ENCODE assay signal across 8 cellular contexts in the genomic region with DNA sequence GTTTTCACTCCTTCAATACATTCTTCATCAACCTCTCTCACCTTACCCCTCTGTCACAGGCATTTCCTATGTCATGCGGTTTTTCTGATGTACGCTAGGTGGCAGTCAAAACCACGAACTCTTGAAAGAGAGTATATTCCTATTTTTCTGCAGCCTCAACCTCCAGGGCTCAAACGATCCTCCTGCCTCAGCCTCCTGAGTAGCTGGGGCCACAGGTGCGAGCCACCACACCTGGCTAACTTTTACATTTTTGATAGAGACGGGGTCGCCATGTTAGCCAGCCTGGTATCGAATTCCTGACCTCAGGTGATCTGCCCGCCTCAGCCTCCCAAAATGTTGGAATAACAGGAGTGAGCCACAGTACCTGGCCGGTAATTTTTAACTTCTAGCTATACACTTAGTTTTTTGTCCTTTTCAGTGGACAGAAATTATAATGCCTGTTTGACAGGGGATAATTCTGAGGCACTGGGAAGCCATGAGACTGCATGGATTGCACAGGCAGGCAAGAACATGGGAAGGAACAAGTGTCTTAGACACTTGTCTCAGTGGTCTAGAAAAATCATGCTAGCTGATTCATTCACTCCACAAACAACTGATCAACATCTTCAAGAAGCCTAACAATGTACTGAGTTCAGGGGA. TPM values are rescaled to one million over a fixed set of nuclear protein-coding genes. Genes with fewer than 3 reads are reported as not detected.
DNase-seq lines count a peak whose midpoint lies in the region; ATAC-seq and TF ChIP-seq lines count a peak whose summit lies in the region.

No MANE protein-coding gene starts in this region.

- no peaks in the 10 kb centered on the region for H3K9me3 Mint-ChIP-seq in activated CD8-positive, alpha-beta T cell treated with anti-CD3 and anti-CD28 coated beads, Interleukin-2, amount 10 ng/mL, durations not matched to agents 7 days and 5 days (ENCODE audit: insufficient read depth)
- no peaks in the 10 kb centered on the region for H3K9me3 Mint-ChIP-seq in osteocyte (ENCODE audit: unreplicated experiment)

- no peak overlapping the region for H3K27ac Mint-ChIP-seq in activated CD8-positive, alpha-beta T cell treated with anti-CD3 and anti-CD28 coated beads, Interleukin-2, amount 10 ng/mL, durations not matched to agents 7 days and 5 days
- no peak overlapping the region for H3K27ac Mint-ChIP-seq in osteocyte (ENCODE audit: unreplicated experiment)

- no peaks in the 10 kb centered on the region for H3K36me3 Mint-ChIP-seq in activated CD8-positive, alpha-beta T cell treated with anti-CD3 and anti-CD28 coated beads, Interleukin-2, amount 10 ng/mL, durations not matched to agents 7 days and 5 days (ENCODE audit: low read depth)
- H3K36me3 Mint-ChIP-seq in osteocyte (ENCODE audit: unreplicated experiment): no peaks in the 10 kb centered on the region

- CTCF ChIA-PET in activated CD8-positive, alpha-beta T cell treated with anti-CD3 and anti-CD28 coated beads, Interleukin-2, amount 10 ng/mL, durations not matched to agents 7 days and 5 days (lab: Charles Lee): interaction anchor here (0.7 to 17.0 kb wide), 11 partner anchors 8 to 94 kb away, joined by 3 to 741 read pairs (median 5); partner anchors contain the start of gene HFE

- H3K4me1 Mint-ChIP-seq in activated CD8-positive, alpha-beta T cell treated with anti-CD3 and anti-CD28 coated beads, Interleukin-2, amount 10 ng/mL, durations not matched to agents 7 days and 5 days (ENCODE audit: low read depth): peaks cover 27% of the 10 kb centered on the region
- peaks cover 6% of the 10 kb centered on the region for H3K4me1 Mint-ChIP-seq in osteocyte (ENCODE audit: unreplicated experiment)

- DNase-seq in AG10803 (ENCODE audit: low read depth) (peak; percentile 59), NCI-H446 treated with DMSO at 0.1 percent for 48 hours (lab: John Stamatoyannopoulos, UW) (peak; percentile 23), fibroblast of pulmonary artery (ENCODE audit: low read depth) (peak; percentile 75), osteocyte (ENCODE audit: extremely low spot score, unreplicated experiment) (no peak)
- peak; percentile 70 for DNase-seq in activated CD8-positive, alpha-beta T cell treated with anti-CD3 and anti-CD28 coated beads, Interleukin-2, amount 10 ng/mL, durations not matched to agents 7 days and 5 days

- TF ChIP-seq CTCF in AG10803 (conservative IDR thresholded peaks at IDR 0.05; ENCODE audit: low read length): peak; percentile 79
- TF ChIP-seq CTCF in fibroblast of pulmonary artery (IDR thresholded peaks at IDR 0.05; ENCODE audit: low read length, missing control alignments): peak; percentile 70
- TF ChIP-seq CTCF in osteocyte (IDR thresholded peaks at IDR 0.05): peak; percentile 75

- peaks cover 19% of the 10 kb centered on the region for H3K27me3 Mint-ChIP-seq in activated CD8-positive, alpha-beta T cell treated with anti-CD3 and anti-CD28 coated beads, Interleukin-2, amount 10 ng/mL, durations not matched to agents 7 days and 5 days (ENCODE audit: low read depth)
- H3K27me3 Mint-ChIP-seq in osteocyte (ENCODE audit: unreplicated experiment): peaks cover 8% of the 10 kb centered on the region

- H3K4me3 Mint-ChIP-seq in activated CD8-positive, alpha-beta T cell treated with anti-CD3 and anti-CD28 coated beads, Interleukin-2, amount 10 ng/mL, durations not matched to agents 7 days and 5 days: no peak overlapping the region
- H3K4me3 Mint-ChIP-seq in osteocyte (ENCODE audit: unreplicated experiment): no peak overlapping the region

- POLR2A ChIA-PET in activated CD8-positive, alpha-beta T cell treated with anti-CD3 and anti-CD28 coated beads, Interleukin-2, amount 10 ng/mL, durations not matched to agents 7 days and 5 days (lab: Charles Lee): interaction anchor here (0.9 to 14.7 kb wide), 11 partner anchors 9 to 132 kb away, joined by 3 to 361 read pairs (median 4); a partner anchor contains a TSS

- peak; percentile 41 for ATAC-seq in GM19035 (IDR thresholded peaks at IDR 0.05; ENCODE audit: unreplicated experiment)
- peak; percentile 66 for ATAC-seq in activated CD8-positive, alpha-beta T cell treated with anti-CD3 and anti-CD28 coated beads, Interleukin-2, amount 10 ng/mL, durations not matched to agents 7 days and 5 days
- ATAC-seq in GM18517 (IDR thresholded peaks at IDR 0.05; ENCODE audit: unreplicated experiment): no peak
- ATAC-seq in GM21381 (IDR thresholded peaks at IDR 0.05; ENCODE audit: unreplicated experiment): no peak

- H3K4me3 ChIP-seq in AG10803 (ENCODE audit: low read length): no peak overlapping the region
- H3K4me3 ChIP-seq in fibroblast of pulmonary artery (replicated peaks; ENCODE audit: low read depth, low read length): no peak overlapping the region

RNA-seq across cellular contexts. Expression of gene HFE, which starts 22.5 kb away (rescaled TPM):
- 1 to 10 TPM; 4.3 TPM for total RNA-seq in activated CD8-positive, alpha-beta T cell treated with anti-CD3 and anti-CD28 coated beads, Interleukin-2, amount 10 ng/mL, durations not matched to agents 7 days and 5 days
- 6.0 and 6.2 TPM in 2 replicates for total RNA-seq in osteocyte

Comparison
In these comparisons a context has a peak if more than half of its experiments do, and no peak if none do; other contexts are left out.
1. ATAC-seq: peak in GM19035 (single experiment) and activated CD8-positive, alpha-beta T cell treated with anti-CD3 and anti-CD28 coated beads, Interleukin-2, amount 10 ng/mL, durations not matched to agents 7 days and 5 days (single experiment); none in GM18517 (single experiment) and GM21381 (single experiment).
2. Peak in every context shown above with its lines, with median percentiles within 50 percentile points of each other: CTCF ChIP-seq.